ENCODE assay signal across 24 cellular contexts in the genomic region with DNA sequence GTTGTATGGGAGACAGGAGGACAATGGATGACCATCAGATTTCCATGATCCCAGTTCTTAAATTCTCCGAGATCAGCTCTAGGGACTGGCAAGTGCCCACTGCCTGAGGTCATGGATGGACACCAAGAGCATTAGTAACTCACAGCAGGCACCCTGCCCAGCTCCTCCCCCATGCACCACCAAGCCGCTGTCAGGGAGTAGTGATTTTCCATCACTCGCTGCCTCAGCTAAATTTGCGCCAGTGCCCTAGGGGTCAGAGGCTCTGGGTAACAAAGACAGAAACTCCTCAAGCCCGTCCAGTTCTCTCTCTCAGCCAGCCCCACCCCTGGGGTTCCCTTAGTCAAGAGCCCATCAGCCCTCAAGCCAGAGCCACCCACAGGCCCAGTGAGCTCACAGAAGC. TPM values are rescaled to one million over a fixed set of nuclear protein-coding genes. Genes with fewer than 3 reads are reported as not detected.
DNase-seq lines count a peak whose midpoint lies in the region; ATAC-seq and TF ChIP-seq lines count a peak whose summit lies in the region.
"Had no signal": no experiment of that assay in that cellular context is flagged by ENCODE, and none has a peak within 500 bp of the region (broad histone marks: within the 10 kb centered on the region; RNA-seq: fewer than 3 reads in every experiment).

No MANE protein-coding gene starts in this region.

- no peak overlapping the region for H3K27ac Mint-ChIP-seq in CD14-positive monocyte
- H3K27ac Mint-ChIP-seq: activated CD8-positive, alpha-beta T cell treated with anti-CD3 and anti-CD28 coated beads, Interleukin-2, amount 10 ng/mL, durations not matched to agents 7 days and 5 days; activated naive CD4-positive, alpha-beta T cell treated with anti-CD3 and anti-CD28 coated beads, Interleukin-2, amount 50 U/mL, for 72 hours; IgD-negative memory B cell had no signal

- no peaks in the 10 kb centered on the region for H3K4me1 Mint-ChIP-seq in CD14-positive monocyte

- no peaks in the 10 kb centered on the region for H3K79me2 ChIP-seq in osteoblast (ENCODE audit: insufficient read depth, low read length)

- H3K9me3 ChIP-seq in osteoblast (ENCODE audit: low read depth, low read length), result no peaks in the 10 kb centered on the region
- H3K9me3 ChIP-seq: BE2C, heart right ventricle, lower lobe of right lung, neutrophil, upper lobe of left lung had no signal

- peaks cover 2% of the 10 kb centered on the region for H4K20me1 ChIP-seq in osteoblast (ENCODE audit: insufficient read depth, low read length)

- no peak overlapping the region for H3K27ac ChIP-seq in osteoblast (ENCODE audit: low read depth, low read length)
- H3K27ac ChIP-seq: heart right ventricle, lower lobe of right lung, neutrophil, RWPE1, upper lobe of left lung had no signal

- H3K36me3 Mint-ChIP-seq in CD14-positive monocyte, result no peaks in the 10 kb centered on the region
- H3K36me3 Mint-ChIP-seq: activated naive CD4-positive, alpha-beta T cell treated with anti-CD3 and anti-CD28 coated beads, Interleukin-2, amount 50 U/mL, for 72 hours; IgD-negative memory B cell had no signal

- TF ChIP-seq CTCF in fibroblast of mammary gland (conservative IDR thresholded peaks at IDR 0.05; ENCODE audit: control insufficient read depth, insufficient read depth, low read depth, low read length), result no peak
- no peak for TF ChIP-seq CTCF in osteoblast (IDR thresholded peaks at IDR 0.05; ENCODE audit: extremely low read depth, low read depth, low read length)
- TF ChIP-seq CTCF in CD14-positive monocyte (IDR thresholded peaks at IDR 0.05), result no peak

- H3K9me3 Mint-ChIP-seq in CD14-positive monocyte, result peaks cover 0 to 11% (median 7%) of the 10 kb centered on the region in 7 donors
- H3K9me3 Mint-ChIP-seq: activated naive CD4-positive, alpha-beta T cell treated with anti-CD3 and anti-CD28 coated beads, Interleukin-2, amount 50 U/mL, for 72 hours had no signal

- H3K4me1 ChIP-seq in osteoblast (ENCODE audit: insufficient read depth, low read length), result no peaks in the 10 kb centered on the region
- H3K4me1 ChIP-seq: heart right ventricle, lower lobe of right lung, upper lobe of left lung had no signal

- intact Hi-C loops in CD14-positive monocyte (cut with micrococcal nuclease), result no loop called here

- peaks cover 39% of the 10 kb centered on the region for H3K27me3 ChIP-seq in osteoblast (ENCODE audit: insufficient read depth, low read length)
- H3K27me3 ChIP-seq: BE2C, upper lobe of left lung had no signal

- H3K4me3 Mint-ChIP-seq in CD14-positive monocyte, result no peak overlapping the region
- H3K4me3 Mint-ChIP-seq: activated CD8-positive, alpha-beta T cell treated with anti-CD3 and anti-CD28 coated beads, Interleukin-2, amount 10 ng/mL, durations not matched to agents 7 days and 5 days; IgD-negative memory B cell had no signal

- H3K4me3 ChIP-seq in fibroblast of mammary gland (ENCODE audit: control insufficient read depth, low read depth, low read length) (no peak overlapping the region), osteoblast (ENCODE audit: insufficient read depth, low read length) (no peak overlapping the region)
- H3K4me3 ChIP-seq: heart right ventricle, lower lobe of right lung, upper lobe of left lung had no signal

- no peaks in the 10 kb centered on the region for H3K36me3 ChIP-seq in osteoblast (ENCODE audit: insufficient read depth, low read length)
- H3K36me3 ChIP-seq: BE2C, heart right ventricle, lower lobe of right lung, neutrophil, upper lobe of left lung had no signal

- H3K27me3 Mint-ChIP-seq in CD14-positive monocyte (ENCODE audit: low read depth in 3 of 3), result peaks cover 34 to 58% (median 42%) of the 10 kb centered on the region in 3 donors

- no peak overlapping the region for H2AFZ ChIP-seq in osteoblast (ENCODE audit: low read length)

- H3K4me2 ChIP-seq in osteoblast (ENCODE audit: insufficient read depth, low read length), result no peak overlapping the region

- ATAC-seq in GM18907 (IDR thresholded peaks at IDR 0.05; ENCODE audit: unreplicated experiment) (no peak), HG03378 (IDR thresholded peaks at IDR 0.05; ENCODE audit: unreplicated experiment) (no peak)
- ATAC-seq: activated CD8-positive, alpha-beta T cell treated with anti-CD3 and anti-CD28 coated beads, Interleukin-2, amount 10 ng/mL, durations not matched to agents 7 days and 5 days; activated naive CD4-positive, alpha-beta T cell treated with anti-CD3 and anti-CD28 coated beads, Interleukin-2, amount 50 U/mL, for 72 hours; lower lobe of right lung had no signal

- peak; percentile 14 for DNase-seq in EH (ENCODE audit: low read depth)
- DNase-seq in LHCN-M2 (ENCODE audit: low read depth), result peak; percentile 17
- DNase-seq in fibroblast of mammary gland (ENCODE audit: low read depth), result peak; percentile 49
- DNase-seq in osteoblast (ENCODE audit: insufficient read length, low spot score, missing footprints), result peak; percentile 75
- no peak for DNase-seq in CD14-positive monocyte (ENCODE audit: low spot score)
- DNase-seq: activated CD4-positive, CD25-positive, alpha-beta regulatory T cell; activated CD8-positive, alpha-beta T cell treated with anti-CD3 and anti-CD28 coated beads, Interleukin-2, amount 10 ng/mL, durations not matched to agents 7 days and 5 days; activated T-cell treated with anti-CD3 and anti-CD28 coated beads, Interleukin-2, amount 50 U/mL, for 48 hours; BE2C; COR-L47; effector CD8-positive, alpha-beta T cell; heart right ventricle; lower lobe of right lung; NCI-H187 treated with DMSO at 0.1 percent for 48 hours; NCI-H345; stimulated activated CD8-positive, alpha-beta memory T cell treated with anti-CD3 and anti-CD28 coated beads, Interleukin-4, amount 100 ng/mL, for 48 hours; T1000; upper lobe of left lung had no signal

RNA-seq across cellular contexts. Expression of a gene that starts 30.0 kb away (rescaled TPM):
- total RNA-seq in LHCN-M2 (2014; rRNA removed) (not detected in 2 replicates), osteoblast (not detected in 2 replicates)
- polyA plus RNA-seq in LHCN-M2 (2012), result not detected
- not detected for polyA plus RNA-seq in CD14-positive monocyte
- total RNA-seq: activated CD8-positive, alpha-beta T cell treated with anti-CD3 and anti-CD28 coated beads, Interleukin-2, amount 10 ng/mL, durations not matched to agents 7 days and 5 days; activated naive CD4-positive, alpha-beta T cell treated with anti-CD3 and anti-CD28 coated beads, Interleukin-2, amount 50 U/mL, for 72 hours; heart right ventricle; lower lobe of right lung had no signal
- polyA plus RNA-seq: heart right ventricle, IgD-negative memory B cell had no signal
